ENCODE assay signal across 1 cellular context in genomic region chr5:112025729-112026128, GRCh38.
TF ChIP-seq lines count a peak whose summit lies in the region.

No MANE protein-coding gene starts in this region.

TF ChIP-seq in GM12878, 131 proteins besides CTCF, POLR2A, EP300 and RAD21 (continued from another document):
- TF ChIP-seq, protein P1, sequence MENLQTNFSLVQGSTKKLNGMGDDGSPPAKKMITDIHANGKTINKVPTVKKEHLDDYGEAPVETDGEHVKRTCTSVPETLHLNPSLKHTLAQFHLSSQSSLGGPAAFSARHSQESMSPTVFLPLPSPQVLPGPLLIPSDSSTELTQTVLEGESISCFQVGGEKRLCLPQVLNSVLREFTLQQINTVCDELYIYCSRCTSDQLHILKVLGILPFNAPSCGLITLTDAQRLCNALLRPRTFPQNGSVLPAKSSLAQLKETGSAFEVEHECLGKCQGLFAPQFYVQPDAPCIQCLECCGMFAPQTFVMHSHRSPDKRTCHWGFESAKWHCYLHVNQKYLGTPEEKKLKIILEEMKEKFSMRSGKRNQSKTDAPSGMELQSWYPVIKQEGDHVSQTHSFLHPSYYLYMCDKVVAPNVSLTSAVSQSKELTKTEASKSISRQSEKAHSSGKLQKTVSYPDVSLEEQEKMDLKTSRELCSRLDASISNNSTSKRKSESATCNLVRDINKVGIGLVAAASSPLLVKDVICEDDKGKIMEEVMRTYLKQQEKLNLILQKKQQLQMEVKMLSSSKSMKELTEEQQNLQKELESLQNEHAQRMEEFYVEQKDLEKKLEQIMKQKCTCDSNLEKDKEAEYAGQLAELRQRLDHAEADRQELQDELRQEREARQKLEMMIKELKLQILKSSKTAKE (IDR thresholded peaks at IDR 0.05; ENCODE audit: low read depth, poor library complexity, severe bottlenecking), result peak; percentile 39
- no peak for TF ChIP-seq PBX3 (IDR thresholded peaks at IDR 0.05; ENCODE audit: insufficient replicate concordance, low read depth, low read length)
- no peak for TF ChIP-seq HDGF (IDR thresholded peaks at IDR 0.05)
- TF ChIP-seq POU2F2 (IDR thresholded peaks at IDR 0.05; ENCODE audit: borderline replicate concordance, low read depth, low read length), result peak; percentile 63; the same call in 1 of the 3 replicates
- TF ChIP-seq CEBPB (IDR thresholded peaks at IDR 0.05; ENCODE audit: borderline replicate concordance in 1 of 2, low read depth in 2 of 2, low read length in 2 of 2), result no peak
- TF ChIP-seq, protein P2, sequence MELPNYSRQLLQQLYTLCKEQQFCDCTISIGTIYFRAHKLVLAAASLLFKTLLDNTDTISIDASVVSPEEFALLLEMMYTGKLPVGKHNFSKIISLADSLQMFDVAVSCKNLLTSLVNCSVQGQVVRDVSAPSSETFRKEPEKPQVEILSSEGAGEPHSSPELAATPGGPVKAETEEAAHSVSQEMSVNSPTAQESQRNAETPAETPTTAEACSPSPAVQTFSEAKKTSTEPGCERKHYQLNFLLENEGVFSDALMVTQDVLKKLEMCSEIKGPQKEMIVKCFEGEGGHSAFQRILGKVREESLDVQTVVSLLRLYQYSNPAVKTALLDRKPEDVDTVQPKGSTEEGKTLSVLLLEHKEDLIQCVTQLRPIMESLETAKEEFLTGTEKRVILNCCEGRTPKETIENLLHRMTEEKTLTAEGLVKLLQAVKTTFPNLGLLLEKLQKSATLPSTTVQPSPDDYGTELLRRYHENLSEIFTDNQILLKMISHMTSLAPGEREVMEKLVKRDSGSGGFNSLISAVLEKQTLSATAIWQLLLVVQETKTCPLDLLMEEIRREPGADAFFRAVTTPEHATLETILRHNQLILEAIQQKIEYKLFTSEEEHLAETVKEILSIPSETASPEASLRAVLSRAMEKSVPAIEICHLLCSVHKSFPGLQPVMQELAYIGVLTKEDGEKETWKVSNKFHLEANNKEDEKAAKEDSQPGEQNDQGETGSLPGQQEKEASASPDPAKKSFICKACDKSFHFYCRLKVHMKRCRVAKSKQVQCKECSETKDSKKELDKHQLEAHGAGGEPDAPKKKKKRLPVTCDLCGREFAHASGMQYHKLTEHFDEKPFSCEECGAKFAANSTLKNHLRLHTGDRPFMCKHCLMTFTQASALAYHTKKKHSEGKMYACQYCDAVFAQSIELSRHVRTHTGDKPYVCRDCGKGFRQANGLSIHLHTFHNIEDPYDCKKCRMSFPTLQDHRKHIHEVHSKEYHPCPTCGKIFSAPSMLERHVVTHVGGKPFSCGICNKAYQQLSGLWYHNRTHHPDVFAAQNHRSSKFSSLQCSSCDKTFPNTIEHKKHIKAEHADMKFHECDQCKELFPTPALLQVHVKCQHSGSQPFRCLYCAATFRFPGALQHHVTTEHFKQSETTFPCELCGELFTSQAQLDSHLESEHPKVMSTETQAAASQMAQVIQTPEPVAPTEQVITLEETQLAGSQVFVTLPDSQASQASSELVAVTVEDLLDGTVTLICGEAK (IDR thresholded peaks at IDR 0.05; ENCODE audit: borderline replicate concordance), result no peak
- TF ChIP-seq STAT3 (IDR thresholded peaks at IDR 0.05; ENCODE audit: low read depth, low read length), result no peak
- peak; percentile 74 for TF ChIP-seq MTA2 (IDR thresholded peaks at IDR 0.05; ENCODE audit: low read depth)
- TF ChIP-seq SRF (IDR thresholded peaks at IDR 0.05; ENCODE audit: low read depth in 2 of 2, low read length in 2 of 2), result peak in 1 of 2 experiments; percentile 53; a peak in 1 of 4 replicates
- TF ChIP-seq ETV6 (conservative IDR thresholded peaks at IDR 0.05 in 1 of 2, IDR thresholded peaks at IDR 0.05 in 1 of 2; ENCODE audit: borderline replicate concordance in 1 of 2, low read depth in 1 of 2), result no peak
- TF ChIP-seq MYB (IDR thresholded peaks at IDR 0.05; ENCODE audit: borderline replicate concordance, low read depth, low read length), result no peak
- peak; percentile 47; the same call in 1 of the 2 replicates for TF ChIP-seq RELB (IDR thresholded peaks at IDR 0.05; ENCODE audit: low read depth)
- 0 out of 2 replicates have a peak, but pooled peaks have one; percentile 29 for TF ChIP-seq BCL11A (IDR thresholded peaks at IDR 0.05; ENCODE audit: low read depth, low read length)
